ENCODE assay signal across 8 cellular contexts in the genomic region with DNA sequence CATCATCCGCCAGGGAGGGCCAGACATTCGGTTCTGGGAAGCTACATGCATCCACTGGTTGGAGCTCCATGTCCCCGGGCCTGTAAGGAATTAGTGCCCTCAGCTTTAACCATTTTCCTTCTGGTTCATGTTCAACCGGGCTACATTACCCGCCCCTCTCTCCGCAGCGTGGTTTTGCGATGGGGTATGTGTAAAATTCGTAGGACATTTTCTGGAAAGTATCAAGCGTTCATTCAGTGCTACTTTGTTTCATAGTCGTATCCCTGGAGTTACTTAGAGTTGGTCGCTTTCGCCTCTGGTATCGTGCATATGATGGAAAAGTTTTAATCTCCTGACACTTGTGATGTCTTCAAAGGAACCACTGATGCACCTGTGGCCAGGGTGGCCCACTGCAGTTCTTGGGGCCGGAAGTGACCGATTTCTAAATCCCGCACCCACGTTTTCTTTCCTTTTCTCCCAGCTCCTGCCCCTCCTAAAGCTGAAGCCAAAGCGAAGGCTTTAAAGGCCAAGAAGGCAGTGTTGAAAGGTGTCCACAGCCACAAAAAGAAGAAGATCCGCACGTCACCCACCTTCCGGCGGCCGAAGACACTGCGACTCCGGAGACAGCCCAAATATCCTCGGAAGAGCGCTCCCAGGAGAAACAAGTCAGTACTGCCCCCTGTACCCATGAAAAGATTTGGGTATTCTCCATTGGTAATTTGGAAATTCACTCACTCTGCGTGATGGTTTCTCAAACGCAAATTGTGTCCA. TPM values are rescaled to one million over a fixed set of nuclear protein-coding genes. Genes with fewer than 3 reads are reported as not detected.
A peak's percentile ranks its signal among the peaks of the same experiment; 100 is the strongest.
DNase-seq lines count a peak whose midpoint lies in the region; ATAC-seq and TF ChIP-seq lines count a peak whose summit lies in the region.

No MANE protein-coding gene starts in this region.

- H3K79me2 ChIP-seq in fibroblast of lung (ENCODE audit: control insufficient read depth, insufficient read depth, low read length), result peaks cover 55% of the 10 kb centered on the region

- POLR2A ChIA-PET in activated B cell treated with CpG ODN at 0.5 μM for 24 hours (lab: Charles Lee), result interaction anchor here (0.7 to 18.0 kb wide), 25 partner anchors 8 to 232 kb away, joined by 3 to 2384 read pairs (median 9); a partner anchor contains a TSS

- peak overlapping the region; percentile 98 for H3K4me3 Mint-ChIP-seq in activated B cell treated with CpG ODN at 0.5 μM for 24 hours

- ATAC-seq in activated B cell treated with CpG ODN at 0.5 μM for 24 hours (ENCODE audit: low read depth) (no peak), gastrocnemius medialis (no peak), GM19351 (IDR thresholded peaks at IDR 0.05; ENCODE audit: unreplicated experiment) (no peak), HG03571 (IDR thresholded peaks at IDR 0.05; ENCODE audit: unreplicated experiment) (no peak), esophagus mucosa (no peak)

- H2AFZ ChIP-seq in fibroblast of lung (ENCODE audit: low read length), result no peak overlapping the region

- TF ChIP-seq POLR2A in gastrocnemius medialis (IDR thresholded peaks at IDR 0.05), result no peak

- peaks cover 15% of the 10 kb centered on the region for H3K4me1 ChIP-seq in fibroblast of lung (ENCODE audit: control insufficient read depth, extremely low read depth, insufficient read depth, low read length)
- H3K4me1 ChIP-seq in gastrocnemius medialis, result peaks cover 34 to 35% of the 10 kb centered on the region in 2 donors

- TF ChIP-seq CTCF in activated B cell treated with CpG ODN at 0.5 μM for 24 hours (IDR thresholded peaks at IDR 0.05), result no peak
- TF ChIP-seq CTCF in fibroblast of lung (conservative IDR thresholded peaks at IDR 0.05 in 1 of 2, IDR thresholded peaks at IDR 0.05 in 1 of 2; ENCODE audit: low read depth in 1 of 2, low read length in 2 of 2), result no peak
- no peak for TF ChIP-seq CTCF in gastrocnemius medialis (IDR thresholded peaks at IDR 0.05 in 4 of 5, conservative IDR thresholded peaks at IDR 0.05 in 1 of 5)

- peak; percentile 31 for DNase-seq in activated T-cell treated with anti-CD3 and anti-CD28 coated beads for 48 hours (ENCODE audit: low read depth)
- no peak for DNase-seq in activated T-cell treated with anti-CD3 and anti-CD28 coated beads, Interleukin-2, amount 50 U/mL, for 1 hour
- DNase-seq in activated B cell treated with CpG ODN at 0.5 μM for 24 hours, result no peak
- no peak for DNase-seq in fibroblast of lung (ENCODE audit: low read depth in 2 of 2)
- DNase-seq in gastrocnemius medialis, result no peak

- no peaks in the 10 kb centered on the region for H3K9me3 ChIP-seq in fibroblast of lung (ENCODE audit: control insufficient read depth, insufficient read depth, low read depth, low read length)
- no peaks in the 10 kb centered on the region for H3K9me3 ChIP-seq in gastrocnemius medialis

- H3K4me2 ChIP-seq in fibroblast of lung (ENCODE audit: extremely low read depth, insufficient read depth, low read length), result peak overlapping the region; percentile 93

- intact Hi-C loops in activated B cell treated with CpG ODN at 0.5 μM for 24 hours (cut with micrococcal nuclease) (no loop called here), gastrocnemius medialis (cut with DNase I; ENCODE audit: low total_unique reads) (no loop called here)

- H3K36me3 Mint-ChIP-seq in activated B cell treated with CpG ODN at 0.5 μM for 24 hours (ENCODE audit: low read depth), result peaks cover 57% of the 10 kb centered on the region

- H3K4me1 Mint-ChIP-seq in activated B cell treated with CpG ODN at 0.5 μM for 24 hours, result peaks cover 73% of the 10 kb centered on the region

- H3K27ac ChIP-seq in fibroblast of lung (ENCODE audit: insufficient read depth, low read length) (peak overlapping the region; percentile 88), gastrocnemius medialis (peak overlapping the region; percentile 86 to 90 (median 88))

- peak overlapping the region; percentile 98 for H3K27ac Mint-ChIP-seq in activated B cell treated with CpG ODN at 0.5 μM for 24 hours

- peak overlapping the region; percentile 68 to 89 (median 76) for H3K4me3 ChIP-seq in fibroblast of lung (replicated peaks in 1 of 4; ENCODE audit: control extremely low read depth in 1 of 4, insufficient read depth in 1 of 4, low read depth in 3 of 4, low read length in 4 of 4)
- peak overlapping the region; percentile 77 to 98 (median 88) for H3K4me3 ChIP-seq in gastrocnemius medialis

- no peaks in the 10 kb centered on the region for H3K9me3 Mint-ChIP-seq in activated B cell treated with CpG ODN at 0.5 μM for 24 hours

- H3K27me3 ChIP-seq in fibroblast of lung (ENCODE audit: control insufficient read depth, insufficient read depth, low read length) (no peaks in the 10 kb centered on the region), gastrocnemius medialis (peaks cover 2 to 17% (median 11%) of the 10 kb centered on the region in 3 donors)

- in situ Hi-C loops in gastrocnemius medialis (cut with MboI; ENCODE audit: low sequenced_read_pairs in 4 of 4), result no loop called here

- H3K36me3 ChIP-seq in fibroblast of lung (ENCODE audit: control insufficient read depth, insufficient read depth, low read length), result peaks cover 16% of the 10 kb centered on the region
- peaks cover 6 to 42% of the 10 kb centered on the region in 2 donors for H3K36me3 ChIP-seq in gastrocnemius medialis

- CTCF ChIA-PET in activated B cell treated with CpG ODN at 0.5 μM for 24 hours (lab: Charles Lee), result interaction anchor here (1.1 to 3.1 kb wide), 8 partner anchors 9 to 233 kb away, joined by 4 to 18 read pairs (median 6); a partner anchor contains a TSS

- no peaks in the 10 kb centered on the region for H3K27me3 Mint-ChIP-seq in activated B cell treated with CpG ODN at 0.5 μM for 24 hours

- H3K9ac ChIP-seq in fibroblast of lung (ENCODE audit: insufficient read depth, low read length), result peak overlapping the region; percentile 93

- H4K20me1 ChIP-seq in fibroblast of lung (ENCODE audit: control insufficient read depth, extremely low read depth, insufficient read depth, low read length), result no peaks in the 10 kb centered on the region

RNA-seq across cellular contexts. Expression of a gene that starts 0.6 kb away (rescaled TPM):
- total RNA-seq in activated B cell treated with CpG ODN at 0.5 μM for 24 hours (3,189 and 3,657 TPM in 2 replicates), fibroblast of lung (519 and 881 TPM in 2 replicates), gastrocnemius medialis (100 to 1,000 TPM; 434 to 647 (median 533) TPM), esophagus mucosa (1,336 TPM)
- 1,041 and 1,196 TPM in 2 replicates for polyA plus RNA-seq in fibroblast of lung
- polyA plus RNA-seq in fibroblast of lung (2012), result 1,359 and 1,543 TPM in 2 replicates
- polyA minus RNA-seq in fibroblast of lung (ENCODE audit: low replicate concordance), result 77.8 and 117 TPM in 2 replicates

RNA-seq across cellular contexts. Expression of a gene that starts 2.8 kb away (rescaled TPM):
- total RNA-seq in activated B cell treated with CpG ODN at 0.5 μM for 24 hours (21.3 and 23.9 TPM in 2 replicates), fibroblast of lung (159 and 174 TPM in 2 replicates), gastrocnemius medialis (10 to 100 TPM; 14.9 to 53.3 (median 32.7) TPM), esophagus mucosa (34.2 TPM)
- 287 and 338 TPM in 2 replicates for polyA plus RNA-seq in fibroblast of lung
- 210 and 269 TPM in 2 replicates for polyA plus RNA-seq in fibroblast of lung (2012)
- 474 and 535 TPM in 2 replicates for polyA minus RNA-seq in fibroblast of lung (ENCODE audit: low replicate concordance)

RNA-seq across cellular contexts. Expression of a gene that starts 5.6 kb away (rescaled TPM):
- total RNA-seq in activated B cell treated with CpG ODN at 0.5 μM for 24 hours (40.7 and 41.0 TPM in 2 replicates), fibroblast of lung (4.1 and 6.6 TPM in 2 replicates), gastrocnemius medialis (under 1 TPM in 3 of 4 donors, not detected in 1; 0.46 to 0.82 (median 0.75) TPM), esophagus mucosa (14.7 TPM)
- 10.8 and 11.5 TPM in 2 replicates for polyA plus RNA-seq in fibroblast of lung
- polyA plus RNA-seq in fibroblast of lung (2012), result 9.7 and 11.9 TPM in 2 replicates
- polyA minus RNA-seq in fibroblast of lung (ENCODE audit: low replicate concordance), result 19.7 and 27.4 TPM in 2 replicates

RNA-seq across cellular contexts. Expression of a gene that starts 8.2 kb away (rescaled TPM):
- total RNA-seq in activated B cell treated with CpG ODN at 0.5 μM for 24 hours, result 24.8 and 29.7 TPM in 2 replicates
- total RNA-seq in fibroblast of lung, result 2.8 TPM in 2 replicates
- polyA plus RNA-seq in fibroblast of lung, result 3.0 and 3.8 TPM in 2 replicates
- 2.0 and 2.2 TPM in 2 replicates for polyA plus RNA-seq in fibroblast of lung (2012)
- 3.4 and 8.3 TPM in 2 replicates for polyA minus RNA-seq in fibroblast of lung (ENCODE audit: low replicate concordance)
- 1 to 10 TPM; 1.3 to 8.1 (median 1.9) TPM for total RNA-seq in gastrocnemius medialis
- total RNA-seq in esophagus mucosa, result 3.9 TPM

RNA-seq across cellular contexts. Expression of a gene that starts 8.7 kb away (rescaled TPM):
- total RNA-seq in activated B cell treated with CpG ODN at 0.5 μM for 24 hours (9.1 and 11.0 TPM in 2 replicates), fibroblast of lung (2.3 and 2.6 TPM in 2 replicates), gastrocnemius medialis (1 to 10 TPM in 1 of 4 donors, under 1 TPM in 2, not detected in 1; 0.42 to 1.6 (median 0.49) TPM), esophagus mucosa (0.64 TPM)
- polyA plus RNA-seq in fibroblast of lung, result 0.85 and 0.93 TPM in 2 replicates
- polyA plus RNA-seq in fibroblast of lung (2012), result 0.80 and 1.0 TPM in 2 replicates
- polyA minus RNA-seq in fibroblast of lung (ENCODE audit: low replicate concordance), result 0.55 TPM in 1 of 2 replicates, not detected in the other
